Comparison of ENCODE assay signal across 22 cellular contexts in genomic region chr10:43305881-43306280, GRCh38. TPM values are rescaled to one million over a fixed set of nuclear protein-coding genes. Genes with fewer than 3 reads are reported as not detected.
A peak's percentile ranks its signal among the peaks of the same experiment; 100 is the strongest.
DNase-seq lines count a peak whose midpoint lies in the region; TF ChIP-seq lines count a peak whose summit lies in the region.
"Had no signal": no experiment of that assay in that cellular context is flagged by ENCODE, and none has a peak within 500 bp of the region (broad histone marks: within the 10 kb centered on the region; RNA-seq: fewer than 3 reads in every experiment).

No MANE protein-coding gene starts in this region.

- H3K27ac ChIP-seq in HUES6 (ENCODE audit: low read depth, low read length) (no peak overlapping the region), endodermal cell (ENCODE audit: low read depth, low read length) (no peak overlapping the region)
- H3K27ac ChIP-seq: cardiac muscle cell, pancreas had no signal

- H3K4me1 ChIP-seq in HUES6 (ENCODE audit: control insufficient read depth, insufficient read depth, low read length) (peaks cover 35% of the 10 kb centered on the region), endodermal cell (ENCODE audit: control insufficient read depth, insufficient read depth, low read length) (peaks cover 8% of the 10 kb centered on the region)

- peaks cover 15% of the 10 kb centered on the region for H3K27me3 Mint-ChIP-seq in endodermal cell (ENCODE audit: insufficient read depth)
- H3K27me3 Mint-ChIP-seq: CD4-positive, alpha-beta memory T cell had no signal

- peaks cover 31% of the 10 kb centered on the region for H3K4me1 Mint-ChIP-seq in endodermal cell

- H3K27me3 ChIP-seq in HUES6 (ENCODE audit: control insufficient read depth, insufficient read depth, low read length) (peaks cover 80% of the 10 kb centered on the region), endodermal cell (ENCODE audit: control insufficient read depth, insufficient read depth, low read length, poor library complexity, severe bottlenecking) (no peaks in the 10 kb centered on the region)
- H3K27me3 ChIP-seq: pancreas, transverse colon had no signal

- H3K4me3 Mint-ChIP-seq in endodermal cell, result no peak overlapping the region

- DNase-seq in NK-92 treated with Interleukin-12 subunit alpha and Interleukin-12 subunit beta, amount 100 ng/mL, for 24 hours (lab: John Stamatoyannopoulos, UW), result peak; percentile 27
- no peak for DNase-seq in NK-92 (lab: John Stamatoyannopoulos, UW; ENCODE audit: unreplicated experiment)
- no peak for DNase-seq in endodermal cell
- peak; percentile 38 for DNase-seq in renal cortical epithelial cell (ENCODE audit: low read depth)
- no peak for DNase-seq in NCI-H2029 treated with DMSO at 0.1 percent for 48 hours (lab: John Stamatoyannopoulos, UW)
- no peak for DNase-seq in COLO668 (lab: John Stamatoyannopoulos, UW; ENCODE audit: unreplicated experiment)
- no peak for DNase-seq in NCI-H2227 (lab: John Stamatoyannopoulos, UW; ENCODE audit: unreplicated experiment)
- DNase-seq: CD4-positive, alpha-beta memory T cell; DND-41; effector CD8-positive, alpha-beta T cell; KG1; left ventricle myocardium superior; NCI-H1417 treated with DMSO at 0.1 percent for 48 hours; NCI-H2227 treated with DMSO at 0.1 percent for 48 hours; SHP77 treated with DMSO at 0.1 percent for 48 hours; small intestine; transverse colon had no signal

- 90 to 93% methylated on average over 8 to 10 of the region's 10 CpGs for WGBS in endodermal cell (ENCODE audit: insufficient coverage in 1 of 2, insufficient read length in 1 of 2), 2 experiments

- H3K4me3 ChIP-seq in HUES6 (ENCODE audit: low read depth, low read length), result peak overlapping the region; percentile 37; the same call in 1 of the 2 replicates
- peak overlapping the region; percentile 53 for H3K4me3 ChIP-seq in endodermal cell (ENCODE audit: low read length)
- H3K4me3 ChIP-seq: cardiac muscle cell had no signal

- no peaks in the 10 kb centered on the region for H3K36me3 ChIP-seq in HUES6 (ENCODE audit: control insufficient read depth, insufficient read depth, low read length)
- H3K36me3 ChIP-seq in endodermal cell (ENCODE audit: control insufficient read depth, insufficient read depth, low read length), result no peaks in the 10 kb centered on the region
- H3K36me3 ChIP-seq: cardiac muscle cell, pancreas, transverse colon had no signal

- no peak overlapping the region for H3K27ac Mint-ChIP-seq in endodermal cell
- H3K27ac Mint-ChIP-seq: activated naive CD4-positive, alpha-beta T cell treated with anti-CD3 and anti-CD28 coated beads, Interleukin-2, amount 50 U/mL, for 72 hours had no signal

- no peak for TF ChIP-seq CTCF in endodermal cell (conservative IDR thresholded peaks at IDR 0.05)

- H3K36me3 Mint-ChIP-seq in endodermal cell (ENCODE audit: low read depth), result no peaks in the 10 kb centered on the region
- H3K36me3 Mint-ChIP-seq: CD4-positive, alpha-beta memory T cell; stimulated activated effector memory CD8-positive, alpha-beta T cell treated with anti-CD3 and anti-CD28 coated beads, Interleukin-12 subunit alpha, Interleukin-12 subunit beta, amount 100 ng/mL, for 72 hours had no signal

- peaks cover 21% of the 10 kb centered on the region for H3K9me3 Mint-ChIP-seq in endodermal cell
- H3K9me3 Mint-ChIP-seq: activated naive CD4-positive, alpha-beta T cell treated with anti-CD3 and anti-CD28 coated beads, Interleukin-2, amount 50 U/mL, for 72 hours; stimulated activated effector memory CD8-positive, alpha-beta T cell treated with anti-CD3 and anti-CD28 coated beads, Interleukin-12 subunit alpha, Interleukin-12 subunit beta, amount 100 ng/mL, for 72 hours had no signal

- H3K9me3 ChIP-seq in HUES6 (ENCODE audit: control insufficient read depth, insufficient read depth, low read depth, low read length) (no peaks in the 10 kb centered on the region; the same call in 1 of the 2 replicates), endodermal cell (ENCODE audit: control insufficient read depth, low read length) (peaks cover 21% of the 10 kb centered on the region)
- H3K9me3 ChIP-seq: pancreas, transverse colon had no signal

- H3K9ac ChIP-seq in HUES6 (ENCODE audit: low read length) (peak overlapping the region; percentile 54), endodermal cell (ENCODE audit: extremely low read depth, low read length, poor library complexity, severe bottlenecking) (no peak overlapping the region)

RNA-seq across cellular contexts. Expression of gene RASGEF1A, which starts 39.0 kb away (rescaled TPM):
- total RNA-seq in endodermal cell, result 10 to 100 TPM in 1 of 2 donors, 1 to 10 TPM in 1; 8.1 to 13.4 TPM
- 5.3 TPM for polyA plus RNA-seq in endodermal cell (2013, experiment 1 of 2)
- polyA plus RNA-seq in endodermal cell (2013, experiment 2 of 2), result 4.2 TPM
- under 0.01 and 2.0 TPM in 2 replicates for total RNA-seq in renal cortical epithelial cell

Comparison
In these comparisons a context has a peak if more than half of its experiments do, and no peak if none do; other contexts are left out.
1. DNase-seq: peak in NK-92 treated with Interleukin-12 subunit alpha and Interleukin-12 subunit beta, amount 100 ng/mL, for 24 hours (single experiment) and renal cortical epithelial cell (single experiment); none in NK-92 (single experiment), endodermal cell (single experiment), NCI-H2029 treated with DMSO at 0.1 percent for 48 hours (single experiment), COLO668 (single experiment) and NCI-H2227 (single experiment).